In genomic region chr4:5752803-5753184, GRCh38 we compare ENCODE assay signal across 1 cellular context.
TF ChIP-seq lines count a peak whose summit lies in the region.

No MANE protein-coding gene starts in this region.

TF ChIP-seq in WTC11, 78 proteins besides CTCF, POLR2A, EP300 and RAD21 (continued from another document):
- no peak for TF ChIP-seq ZNF512 (CRISPR knock-in tag; IDR thresholded peaks at IDR 0.05; ENCODE audit: borderline replicate concordance)
